In the genomic region with DNA sequence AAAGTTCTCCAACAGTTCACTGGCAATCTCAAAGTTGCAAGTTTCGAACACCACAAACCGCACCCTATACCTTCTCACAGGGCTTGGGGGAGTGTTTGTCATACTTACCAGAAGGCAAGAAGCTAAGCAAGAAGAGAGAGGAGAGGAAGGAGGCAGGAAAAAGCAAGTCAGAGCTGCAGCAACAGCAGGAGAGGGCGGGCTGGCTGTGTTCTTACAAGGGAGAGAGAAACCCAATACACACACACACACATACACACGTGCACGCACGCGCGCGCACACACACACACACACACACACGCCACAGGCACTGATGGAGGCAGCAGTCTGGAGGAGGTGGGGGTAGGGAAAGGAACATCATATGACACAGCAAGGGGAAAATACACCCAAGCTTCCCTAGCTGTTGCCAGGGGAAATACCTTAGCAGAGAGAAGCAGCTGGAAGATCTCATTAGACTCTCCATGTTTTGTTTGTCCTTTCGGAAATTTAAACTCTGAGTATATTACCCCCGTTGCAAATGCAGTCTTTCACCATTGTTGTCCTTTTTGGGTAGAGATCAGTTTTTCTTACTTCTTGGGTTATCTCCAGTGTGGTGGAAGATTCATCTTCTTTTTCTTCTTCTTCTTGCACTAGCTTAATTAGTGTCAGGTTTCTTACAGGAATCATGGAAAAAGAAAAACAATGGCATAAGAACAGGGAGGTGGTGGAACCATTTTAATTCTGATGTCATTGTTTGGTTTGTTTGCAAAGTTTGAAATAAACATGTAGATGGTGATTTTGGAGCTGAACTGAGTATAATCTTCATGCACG, we compare ENCODE assay signal across 1 cellular context.
TF ChIP-seq lines count a peak whose summit lies in the region.

Gene TXLNB, minus strand, starts transcription at position 186 of the 807 bp plus-strand sequence. CDS start 3,099 bp downstream, outside the sequence.

TF ChIP-seq in GM23338, 12 proteins besides CTCF, POLR2A, EP300 and RAD21:
- TF ChIP-seq, protein P1, sequence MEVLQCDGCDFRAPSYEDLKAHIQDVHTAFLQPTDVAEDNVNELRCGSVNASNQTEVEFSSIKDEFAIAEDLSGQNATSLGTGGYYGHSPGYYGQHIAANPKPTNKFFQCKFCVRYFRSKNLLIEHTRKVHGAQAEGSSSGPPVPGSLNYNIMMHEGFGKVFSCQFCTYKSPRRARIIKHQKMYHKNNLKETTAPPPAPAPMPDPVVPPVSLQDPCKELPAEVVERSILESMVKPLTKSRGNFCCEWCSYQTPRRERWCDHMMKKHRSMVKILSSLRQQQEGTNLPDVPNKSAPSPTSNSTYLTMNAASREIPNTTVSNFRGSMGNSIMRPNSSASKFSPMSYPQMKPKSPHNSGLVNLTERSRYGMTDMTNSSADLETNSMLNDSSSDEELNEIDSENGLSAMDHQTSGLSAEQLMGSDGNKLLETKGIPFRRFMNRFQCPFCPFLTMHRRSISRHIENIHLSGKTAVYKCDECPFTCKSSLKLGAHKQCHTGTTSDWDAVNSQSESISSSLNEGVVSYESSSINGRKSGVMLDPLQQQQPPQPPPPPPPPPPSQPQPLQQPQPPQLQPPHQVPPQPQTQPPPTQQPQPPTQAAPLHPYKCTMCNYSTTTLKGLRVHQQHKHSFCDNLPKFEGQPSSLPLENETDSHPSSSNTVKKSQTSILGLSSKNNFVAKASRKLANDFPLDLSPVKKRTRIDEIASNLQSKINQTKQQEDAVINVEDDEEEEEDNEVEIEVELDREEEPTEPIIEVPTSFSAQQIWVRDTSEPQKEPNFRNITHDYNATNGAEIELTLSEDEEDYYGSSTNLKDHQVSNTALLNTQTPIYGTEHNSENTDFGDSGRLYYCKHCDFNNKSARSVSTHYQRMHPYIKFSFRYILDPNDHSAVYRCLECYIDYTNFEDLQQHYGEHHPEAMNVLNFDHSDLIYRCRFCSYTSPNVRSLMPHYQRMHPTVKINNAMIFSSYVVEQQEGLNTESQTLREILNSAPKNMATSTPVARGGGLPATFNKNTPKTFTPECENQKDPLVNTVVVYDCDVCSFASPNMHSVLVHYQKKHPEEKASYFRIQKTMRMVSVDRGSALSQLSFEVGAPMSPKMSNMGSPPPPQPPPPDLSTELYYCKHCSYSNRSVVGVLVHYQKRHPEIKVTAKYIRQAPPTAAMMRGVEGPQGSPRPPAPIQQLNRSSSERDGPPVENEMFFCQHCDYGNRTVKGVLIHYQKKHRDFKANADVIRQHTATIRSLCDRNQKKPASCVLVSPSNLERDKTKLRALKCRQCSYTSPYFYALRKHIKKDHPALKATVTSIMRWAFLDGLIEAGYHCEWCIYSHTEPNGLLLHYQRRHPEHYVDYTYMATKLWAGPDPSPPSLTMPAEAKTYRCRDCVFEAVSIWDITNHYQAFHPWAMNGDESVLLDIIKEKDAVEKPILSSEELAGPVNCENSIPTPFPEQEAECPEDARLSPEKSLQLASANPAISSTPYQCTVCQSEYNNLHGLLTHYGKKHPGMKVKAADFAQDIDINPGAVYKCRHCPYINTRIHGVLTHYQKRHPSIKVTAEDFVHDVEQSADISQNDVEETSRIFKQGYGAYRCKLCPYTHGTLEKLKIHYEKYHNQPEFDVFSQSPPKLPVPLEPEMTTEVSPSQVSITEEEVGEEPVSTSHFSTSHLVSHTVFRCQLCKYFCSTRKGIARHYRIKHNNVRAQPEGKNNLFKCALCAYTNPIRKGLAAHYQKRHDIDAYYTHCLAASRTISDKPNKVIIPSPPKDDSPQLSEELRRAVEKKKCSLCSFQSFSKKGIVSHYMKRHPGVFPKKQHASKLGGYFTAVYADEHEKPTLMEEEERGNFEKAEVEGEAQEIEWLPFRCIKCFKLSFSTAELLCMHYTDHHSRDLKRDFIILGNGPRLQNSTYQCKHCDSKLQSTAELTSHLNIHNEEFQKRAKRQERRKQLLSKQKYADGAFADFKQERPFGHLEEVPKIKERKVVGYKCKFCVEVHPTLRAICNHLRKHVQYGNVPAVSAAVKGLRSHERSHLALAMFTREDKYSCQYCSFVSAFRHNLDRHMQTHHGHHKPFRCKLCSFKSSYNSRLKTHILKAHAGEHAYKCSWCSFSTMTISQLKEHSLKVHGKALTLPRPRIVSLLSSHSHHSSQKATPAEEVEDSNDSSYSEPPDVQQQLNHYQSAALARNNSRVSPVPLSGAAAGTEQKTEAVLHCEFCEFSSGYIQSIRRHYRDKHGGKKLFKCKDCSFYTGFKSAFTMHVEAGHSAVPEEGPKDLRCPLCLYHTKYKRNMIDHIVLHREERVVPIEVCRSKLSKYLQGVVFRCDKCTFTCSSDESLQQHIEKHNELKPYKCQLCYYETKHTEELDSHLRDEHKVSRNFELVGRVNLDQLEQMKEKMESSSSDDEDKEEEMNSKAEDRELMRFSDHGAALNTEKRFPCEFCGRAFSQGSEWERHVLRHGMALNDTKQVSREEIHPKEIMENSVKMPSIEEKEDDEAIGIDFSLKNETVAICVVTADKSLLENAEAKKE (CRISPR knock-in tag; IDR thresholded peaks at IDR 0.05) = no peak
- TF ChIP-seq CREB1 (CRISPR knock-in tag; IDR thresholded peaks at IDR 0.05; ENCODE audit: low read depth) = 0 out of 2 replicates have a peak, but pooled peaks have one; percentile 17
